Comparison of ENCODE assay signal across 8 cellular contexts in genomic region chr2:28390241-28390856, GRCh38. TPM values are rescaled to one million over a fixed set of nuclear protein-coding genes. Genes with fewer than 3 reads are reported as not detected.
DNase-seq lines count a peak whose midpoint lies in the region; ATAC-seq and TF ChIP-seq lines count a peak whose summit lies in the region.

No MANE protein-coding gene starts in this region.

- H3K36me3 Mint-ChIP-seq in CD4-positive, alpha-beta T cell (ENCODE audit: low read depth): peaks cover 5% of the 10 kb centered on the region
- H3K36me3 Mint-ChIP-seq in GM23338 (ENCODE audit: low read depth): no peaks in the 10 kb centered on the region
- peaks cover 9% of the 10 kb centered on the region for H3K36me3 Mint-ChIP-seq in activated CD8-positive, alpha-beta T cell treated with anti-CD3 and anti-CD28 coated beads, Interleukin-2, amount 10 ng/mL, durations not matched to agents 7 days and 5 days (ENCODE audit: low read depth)

- POLR2A ChIA-PET in CD4-positive, alpha-beta T cell (lab: Charles Lee): interaction anchor here (0.6 to 4.8 kb wide), 6 partner anchors 10 to 117 kb away, joined by 3 to 46 read pairs (median 4); no protein-coding TSS in a partner anchor
- POLR2A ChIA-PET in activated CD8-positive, alpha-beta T cell treated with anti-CD3 and anti-CD28 coated beads, Interleukin-2, amount 10 ng/mL, durations not matched to agents 7 days and 5 days (lab: Charles Lee): interaction anchor here (1.0 to 2.1 kb wide), 7 partner anchors 11 to 30 kb away, joined by 3 to 11 read pairs (median 5); no protein-coding TSS in a partner anchor

- H3K9me2 ChIP-seq in GM23338 (ENCODE audit: insufficient read depth): 0 out of 2 replicates have a peak, but pooled peaks cover 3% of the 10 kb centered on the region

- H3K9me3 ChIP-seq in CD4-positive, alpha-beta T cell (ENCODE audit: control insufficient read depth, low read length): no peaks in the 10 kb centered on the region
- H3K9me3 ChIP-seq in ectodermal cell (ENCODE audit: control insufficient read depth, low read length) (no peaks in the 10 kb centered on the region), lung (ENCODE audit: control insufficient read depth in 2 of 2, insufficient read depth in 1 of 2, low read length in 1 of 2) (no peaks in the 10 kb centered on the region)

- H3K9me3 Mint-ChIP-seq in CD4-positive, alpha-beta T cell: no peaks in the 10 kb centered on the region
- H3K9me3 Mint-ChIP-seq in GM23338: no peaks in the 10 kb centered on the region
- H3K9me3 Mint-ChIP-seq in activated CD8-positive, alpha-beta T cell treated with anti-CD3 and anti-CD28 coated beads, Interleukin-2, amount 10 ng/mL, durations not matched to agents 7 days and 5 days (ENCODE audit: insufficient read depth): no peaks in the 10 kb centered on the region

- no peaks in the 10 kb centered on the region for H3K27me3 ChIP-seq in CD4-positive, alpha-beta T cell (ENCODE audit: control insufficient read depth, insufficient read depth, low read length)
- H3K27me3 ChIP-seq in GM23338 (ENCODE audit: insufficient read depth): peaks cover 67% of the 10 kb centered on the region
- peaks cover 38% of the 10 kb centered on the region for H3K27me3 ChIP-seq in ectodermal cell (ENCODE audit: control insufficient read depth, insufficient read depth, low read length, poor library complexity, severe bottlenecking)
- no peaks in the 10 kb centered on the region for H3K27me3 ChIP-seq in lung (ENCODE audit: control insufficient read depth, insufficient read depth)

- H3K27ac ChIP-seq in CD4-positive, alpha-beta T cell (ENCODE audit: low read depth, low read length): peak overlapping the region; percentile 15
- no peak overlapping the region for H3K27ac ChIP-seq in GM23338 (ENCODE audit: low read depth)
- H3K27ac ChIP-seq in ectodermal cell (ENCODE audit: insufficient read depth, low read depth, low read length, poor library complexity, severe bottlenecking): peak overlapping the region; percentile 22
- peak overlapping the region; percentile 99 for H3K27ac ChIP-seq in lung (ENCODE audit: low read depth in 1 of 2, low read length in 1 of 2)

- CTCF ChIA-PET in CD4-positive, alpha-beta T cell (lab: Charles Lee): interaction anchor here (1.0 to 1.6 kb wide), 3 partner anchors 16 to 47 kb away, joined by 3 to 4 read pairs (median 3); no protein-coding TSS in a partner anchor
- CTCF ChIA-PET in activated CD8-positive, alpha-beta T cell treated with anti-CD3 and anti-CD28 coated beads, Interleukin-2, amount 10 ng/mL, durations not matched to agents 7 days and 5 days (lab: Charles Lee): interaction anchor here (0.6 to 4.8 kb wide), 6 partner anchors 12 to 102 kb away, joined by 3 to 16 read pairs (median 4); no protein-coding TSS in a partner anchor

- H3K4me1 ChIP-seq in GM23338 (ENCODE audit: insufficient read depth): peaks cover 15% of the 10 kb centered on the region; the same call in 1 of the 2 replicates
- H3K4me1 ChIP-seq in ectodermal cell (ENCODE audit: control insufficient read depth, insufficient read depth, low read length): peaks cover 4% of the 10 kb centered on the region
- H3K4me1 ChIP-seq in lung (ENCODE audit: control insufficient read depth in 2 of 2, insufficient read depth in 2 of 2, low read length in 2 of 2): peaks cover 0 to 1% of the 10 kb centered on the region in 2 donors

- peak overlapping the region; percentile 95 for H3K4me2 ChIP-seq in GM23338

- TF ChIP-seq CTCF in CD4-positive, alpha-beta T cell (IDR thresholded peaks at IDR 0.05): no peak
- no peak for TF ChIP-seq CTCF in GM23338 (conservative IDR thresholded peaks at IDR 0.05; ENCODE audit: low read depth in 2 of 2)
- no peak for TF ChIP-seq CTCF in lung (IDR thresholded peaks at IDR 0.05; ENCODE audit: control extremely low read depth, extremely low read depth)

- H3K4me1 Mint-ChIP-seq in CD4-positive, alpha-beta T cell (ENCODE audit: low read depth): peaks cover 20% of the 10 kb centered on the region
- H3K4me1 Mint-ChIP-seq in GM23338: peaks cover 26% of the 10 kb centered on the region
- peaks cover 23% of the 10 kb centered on the region for H3K4me1 Mint-ChIP-seq in activated CD8-positive, alpha-beta T cell treated with anti-CD3 and anti-CD28 coated beads, Interleukin-2, amount 10 ng/mL, durations not matched to agents 7 days and 5 days (ENCODE audit: low read depth)

- DNase-seq in CD4-positive, alpha-beta T cell: peak; percentile 60 to 89 (median 73)
- DNase-seq in GM23338 (ENCODE audit: low spot score): peak; percentile 77
- peak; percentile 70 to 88 for DNase-seq in NCI-H524 (lab: John Stamatoyannopoulos, UW)
- peak; percentile 92 for DNase-seq in activated CD8-positive, alpha-beta T cell treated with anti-CD3 and anti-CD28 coated beads, Interleukin-2, amount 10 ng/mL, durations not matched to agents 7 days and 5 days
- peak; percentile 92 for DNase-seq in lung (ENCODE audit: low spot score)
- DNase-seq in stimulated activated CD4-positive, alpha-beta T cell treated with anti-CD3 and anti-CD28 coated beads, TNF-alpha, amount 100 ng/mL, for 1 hour (ENCODE audit: low read depth in 3 of 3, low spot score in 1 of 3): peak; percentile 59 to 81 (median 66)

- H3K79me2 ChIP-seq in GM23338 (replicated peaks; ENCODE audit: insufficient read depth): no peaks in the 10 kb centered on the region

- no peaks in the 10 kb centered on the region; the same call in none of the 2 replicates for H4K20me1 ChIP-seq in GM23338 (replicated peaks; ENCODE audit: insufficient read depth)

- H3K4me3 ChIP-seq in GM23338: peak overlapping the region; percentile 96
- peak overlapping the region; percentile 64 for H3K4me3 ChIP-seq in ectodermal cell (ENCODE audit: insufficient read depth, low read depth, low read length)
- peak overlapping the region; percentile 61 for H3K4me3 ChIP-seq in lung

- 0 out of 2 replicates have a peak, but pooled peaks cover 12% of the 10 kb centered on the region for H3F3A ChIP-seq in GM23338 (replicated peaks; ENCODE audit: low read depth)

- peak; percentile 31 for ATAC-seq in CD4-positive, alpha-beta T cell (ENCODE audit: poor library complexity)
- ATAC-seq in GM23338 (peak; percentile 12), lung (ENCODE audit: insufficient read depth, low FRiP score) (peak; percentile 36), HG03457 (IDR thresholded peaks at IDR 0.05; ENCODE audit: unreplicated experiment) (no peak)
- peak; percentile 45 for ATAC-seq in activated CD8-positive, alpha-beta T cell treated with anti-CD3 and anti-CD28 coated beads, Interleukin-2, amount 10 ng/mL, durations not matched to agents 7 days and 5 days

- 0 to 1% methylated on average over 53 of the region's 53 CpGs for WGBS in ectodermal cell, 2 experiments
- WGBS in lung, 2 donors: 0 to 1% methylated on average over 34 to 53 of the region's 53 CpGs

- H2AFZ ChIP-seq in GM23338: peak overlapping the region; percentile 95

- no peaks in the 10 kb centered on the region for H3K36me3 ChIP-seq in GM23338 (ENCODE audit: insufficient read depth)
- H3K36me3 ChIP-seq in ectodermal cell (ENCODE audit: control insufficient read depth, insufficient read depth, low read length): no peaks in the 10 kb centered on the region
- H3K36me3 ChIP-seq in lung (ENCODE audit: control insufficient read depth in 2 of 2, insufficient read depth in 2 of 2, low read length in 2 of 2): no peaks in the 10 kb centered on the region

- intact Hi-C loops in CD4-positive, alpha-beta T cell (cut with DNase I, micrococcal nuclease): loop anchor here (1.0 to 10.0 kb wide), 11 partner anchors 31 to 1176 kb away; partner anchors contain the start of genes ATRAID (in 1 of the 2), BABAM2 (in 1 of the 2), CAD (in 1 of the 2) and GTF3C2 (in 1 of the 2)

- H3K27ac Mint-ChIP-seq in CD4-positive, alpha-beta T cell: peak overlapping the region; percentile 90
- peak overlapping the region; percentile 91 for H3K27ac Mint-ChIP-seq in GM23338
- peak overlapping the region; percentile 87 for H3K27ac Mint-ChIP-seq in activated CD8-positive, alpha-beta T cell treated with anti-CD3 and anti-CD28 coated beads, Interleukin-2, amount 10 ng/mL, durations not matched to agents 7 days and 5 days

- H3K27me3 Mint-ChIP-seq in CD4-positive, alpha-beta T cell: peaks cover 5% of the 10 kb centered on the region
- H3K27me3 Mint-ChIP-seq in GM23338 (ENCODE audit: insufficient read depth, low read depth, poor library complexity): peaks cover 45% of the 10 kb centered on the region
- no peaks in the 10 kb centered on the region for H3K27me3 Mint-ChIP-seq in activated CD8-positive, alpha-beta T cell treated with anti-CD3 and anti-CD28 coated beads, Interleukin-2, amount 10 ng/mL, durations not matched to agents 7 days and 5 days (ENCODE audit: low read depth)

- H3K4me3 Mint-ChIP-seq in CD4-positive, alpha-beta T cell: peak overlapping the region; percentile 95
- H3K4me3 Mint-ChIP-seq in GM23338: peak overlapping the region; percentile 87
- peak overlapping the region; percentile 81 for H3K4me3 Mint-ChIP-seq in activated CD8-positive, alpha-beta T cell treated with anti-CD3 and anti-CD28 coated beads, Interleukin-2, amount 10 ng/mL, durations not matched to agents 7 days and 5 days

TF ChIP-seq in GM23338, 12 proteins besides CTCF, POLR2A, EP300 and RAD21 (continues in another document):
- TF ChIP-seq POLR2AphosphoS5 (IDR thresholded peaks at IDR 0.05; ENCODE audit: low read depth) (no peak; the same call in 1 of the 2 replicates), STAT1 (IDR thresholded peaks at IDR 0.05; ENCODE audit: unreplicated experiment) (no peak), ZNF114 (CRISPR knock-in tag; IDR thresholded peaks at IDR 0.05) (no peak)
- TF ChIP-seq, protein P1, sequence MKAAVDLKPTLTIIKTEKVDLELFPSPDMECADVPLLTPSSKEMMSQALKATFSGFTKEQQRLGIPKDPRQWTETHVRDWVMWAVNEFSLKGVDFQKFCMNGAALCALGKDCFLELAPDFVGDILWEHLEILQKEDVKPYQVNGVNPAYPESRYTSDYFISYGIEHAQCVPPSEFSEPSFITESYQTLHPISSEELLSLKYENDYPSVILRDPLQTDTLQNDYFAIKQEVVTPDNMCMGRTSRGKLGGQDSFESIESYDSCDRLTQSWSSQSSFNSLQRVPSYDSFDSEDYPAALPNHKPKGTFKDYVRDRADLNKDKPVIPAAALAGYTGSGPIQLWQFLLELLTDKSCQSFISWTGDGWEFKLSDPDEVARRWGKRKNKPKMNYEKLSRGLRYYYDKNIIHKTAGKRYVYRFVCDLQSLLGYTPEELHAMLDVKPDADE (IDR thresholded peaks at IDR 0.05): no peak

RNA-seq across cellular contexts. Expression of gene FOSL2, which starts 2.3 kb away (rescaled TPM):
- 100 to 1,000 TPM; 152 to 155 TPM for total RNA-seq in CD4-positive, alpha-beta T cell
- 2.3 and 4.3 TPM in 2 replicates for total RNA-seq in GM23338 (2014; rRNA removed; shearing (Covaris generic))
- polyA plus RNA-seq in GM23338 (2016; fragmentation: Nextera tagmentation; extraction: Ambion mirVana) (0.60 and 0.61 TPM in 2 replicates), lung (10 to 100 TPM; 23.5 to 97.9 TPM)
- total RNA-seq in activated CD8-positive, alpha-beta T cell treated with anti-CD3 and anti-CD28 coated beads, Interleukin-2, amount 10 ng/mL, durations not matched to agents 7 days and 5 days: 10 to 100 TPM; 37.3 to 40.9 TPM
- polyA plus RNA-seq in ectodermal cell (2013, experiment 1 of 4): 5.8 TPM
- polyA plus RNA-seq in ectodermal cell (2013, experiment 2 of 4): 6.6 TPM
- polyA plus RNA-seq in ectodermal cell (2013, experiment 3 of 4): 4.3 TPM
- 4.3 TPM for polyA plus RNA-seq in ectodermal cell (2013, experiment 4 of 4)
- 10 to 100 TPM; 40.0 to 97.0 TPM for total RNA-seq in lung
